22 cellular contexts compared by ENCODE assay signal in genomic region chr4:168077726-168078239, GRCh38. TPM values are rescaled to one million over a fixed set of nuclear protein-coding genes. Genes with fewer than 3 reads are reported as not detected.
"Had no signal": no experiment of that assay in that cellular context is flagged by ENCODE, and none has a peak within 500 bp of the region (broad histone marks: within the 10 kb centered on the region; RNA-seq: fewer than 3 reads in every experiment).

No MANE protein-coding gene starts in this region.

- H3K36me3 ChIP-seq: ascending aorta, cardiac muscle cell had no signal

- H3K4me1 Mint-ChIP-seq: activated B cell treated with CpG ODN at 0.5 μM for 24 hours; activated CD4-positive, alpha-beta T cell treated with anti-CD3 and anti-CD28 coated beads, Interleukin-2, amount 10 ng/mL, durations not matched to agents 24 days and 14 days; activated CD8-positive, alpha-beta memory T cell treated with anti-CD3 and anti-CD28 coated beads, Interleukin-2, amount 10 ng/mL, durations not matched to agents 7 days and 5 days; activated naive CD4-positive, alpha-beta T cell treated with anti-CD3 and anti-CD28 coated beads, Interleukin-2, amount 10 ng/mL, durations not matched to agents 7 days and 5 days; activated naive CD4-positive, alpha-beta T cell treated with anti-CD3 and anti-CD28 coated beads, Interleukin-2, amount 50 U/mL, for 24 hours; activated naive CD8-positive, alpha-beta T cell treated with anti-CD3 and anti-CD28 coated beads, Interleukin-2, amount 10 ng/mL, durations not matched to agents 7 days and 5 days; activated naive CD8-positive, alpha-beta T cell treated with anti-CD3 and anti-CD28 coated beads, Interleukin-2, amount 50 U/mL, for 24 hours; brain; central memory CD8-positive, alpha-beta T cell had no signal

- ATAC-seq: activated CD8-positive, alpha-beta memory T cell treated with anti-CD3 and anti-CD28 coated beads, Interleukin-2, amount 10 ng/mL, durations not matched to agents 7 days and 5 days; activated naive CD8-positive, alpha-beta T cell treated with anti-CD3 and anti-CD28 coated beads, Interleukin-2, amount 50 U/mL, for 24 hours had no signal

- H3K36me3 Mint-ChIP-seq: activated CD4-positive, alpha-beta memory T cell treated with anti-CD3 and anti-CD28 coated beads for 36 hours; activated CD8-positive, alpha-beta memory T cell treated with anti-CD3 and anti-CD28 coated beads, Interleukin-2, amount 10 ng/mL, durations not matched to agents 7 days and 5 days; activated naive CD4-positive, alpha-beta T cell treated with anti-CD3 and anti-CD28 coated beads, Interleukin-2, amount 10 ng/mL, durations not matched to agents 7 days and 5 days; activated naive CD4-positive, alpha-beta T cell treated with anti-CD3 and anti-CD28 coated beads, Interleukin-2, amount 50 U/mL, for 24 hours; activated naive CD8-positive, alpha-beta T cell; activated naive CD8-positive, alpha-beta T cell treated with anti-CD3 and anti-CD28 coated beads, Interleukin-2, amount 10 ng/mL, durations not matched to agents 7 days and 5 days; brain had no signal

- H3K4me1 ChIP-seq: ascending aorta had no signal

- H3K27ac ChIP-seq: ascending aorta, cardiac muscle cell, VCaP had no signal

- H3K27me3 ChIP-seq: ascending aorta, cardiac muscle cell had no signal

- H3K4me3 ChIP-seq: ascending aorta, cardiac muscle cell had no signal

- H3K9me3 ChIP-seq: ascending aorta had no signal

- DNase-seq: activated B cell treated with CpG ODN at 0.5 μM for 24 hours; activated effector memory CD4-positive, alpha-beta T cell treated with Interleukin-2 at 50 U/mL for 16 hours; activated gamma-delta T cell; activated naive CD8-positive, alpha-beta T cell treated with anti-CD3 and anti-CD28 coated beads, Interleukin-2, amount 10 ng/mL, durations not matched to agents 7 days and 5 days; cerebellar nuclear complex had no signal

- H3K9me3 Mint-ChIP-seq: activated B cell treated with CpG ODN at 0.5 μM for 24 hours; activated CD4-positive, alpha-beta memory T cell treated with anti-CD3 and anti-CD28 coated beads for 36 hours; activated CD4-positive, alpha-beta T cell treated with anti-CD3 and anti-CD28 coated beads, Interleukin-2, amount 10 ng/mL, durations not matched to agents 24 days and 14 days; activated CD8-positive, alpha-beta T cell treated with anti-CD3 and anti-CD28 coated beads for 36 hours; activated naive CD4-positive, alpha-beta T cell treated with anti-CD3 and anti-CD28 coated beads, Interleukin-2, amount 10 ng/mL, durations not matched to agents 7 days and 5 days; activated naive CD4-positive, alpha-beta T cell treated with anti-CD3 and anti-CD28 coated beads, Interleukin-2, amount 50 U/mL, for 24 hours; activated naive CD8-positive, alpha-beta T cell treated with anti-CD3 and anti-CD28 coated beads, Interleukin-2, amount 10 ng/mL, durations not matched to agents 7 days and 5 days; activated naive CD8-positive, alpha-beta T cell treated with anti-CD3 and anti-CD28 coated beads, Interleukin-2, amount 50 U/mL, for 24 hours; activated T-cell treated with anti-CD3 and anti-CD28 coated beads, Interleukin-2, amount 50 U/mL, for 24 hours; activated T-helper 2 cell treated with anti-CD3 and anti-CD28 coated beads, Interferon-gamma antibody, Interleukin-2, Interleukin-4, amounts not matched to agents 10 μg/mL and 5 μg/mL and 100 μg/mL, durations not matched to agents 14 hours and 24 hours and 36 hours; brain; central memory CD8-positive, alpha-beta T cell; T-helper 1 cell treated with Interleukin-12 subunit alpha and Interleukin-12 subunit beta and Interleukin-4 antibody, amounts not matched to agents 30 μg/mL and 1 μg/mL, for 36 hours; T-helper 2 cell treated with Interferon-gamma antibody and Interleukin-4, amounts not matched to agents 5 μg/mL and 100 μg/mL, for 36 hours had no signal

- H3K27me3 Mint-ChIP-seq: activated B cell treated with CpG ODN at 0.5 μM for 24 hours; activated CD4-positive, alpha-beta memory T cell treated with anti-CD3 and anti-CD28 coated beads for 36 hours; activated CD4-positive, alpha-beta T cell treated with anti-CD3 and anti-CD28 coated beads, Interleukin-2, amount 10 ng/mL, durations not matched to agents 24 days and 14 days; activated CD8-positive, alpha-beta memory T cell treated with anti-CD3 and anti-CD28 coated beads, Interleukin-2, amount 10 ng/mL, durations not matched to agents 7 days and 5 days; activated CD8-positive, alpha-beta T cell treated with anti-CD3 and anti-CD28 coated beads for 36 hours; activated naive CD4-positive, alpha-beta T cell treated with anti-CD3 and anti-CD28 coated beads, Interleukin-2, amount 10 ng/mL, durations not matched to agents 7 days and 5 days; activated T-cell treated with anti-CD3 and anti-CD28 coated beads, Interleukin-2, amount 50 U/mL, for 24 hours; central memory CD8-positive, alpha-beta T cell had no signal

- H3K27ac Mint-ChIP-seq: activated B cell treated with CpG ODN at 0.5 μM for 24 hours; activated CD4-positive, alpha-beta memory T cell treated with anti-CD3 and anti-CD28 coated beads for 36 hours; activated CD4-positive, alpha-beta T cell treated with anti-CD3 and anti-CD28 coated beads, Interleukin-2, amount 10 ng/mL, durations not matched to agents 24 days and 14 days; activated CD8-positive, alpha-beta memory T cell treated with anti-CD3 and anti-CD28 coated beads, Interleukin-2, amount 10 ng/mL, durations not matched to agents 7 days and 5 days; activated CD8-positive, alpha-beta T cell treated with anti-CD3 and anti-CD28 coated beads for 36 hours; activated naive CD4-positive, alpha-beta T cell treated with anti-CD3 and anti-CD28 coated beads, Interleukin-2, amount 10 ng/mL, durations not matched to agents 7 days and 5 days; activated naive CD4-positive, alpha-beta T cell treated with anti-CD3 and anti-CD28 coated beads, Interleukin-2, amount 50 U/mL, for 24 hours; activated naive CD8-positive, alpha-beta T cell; activated naive CD8-positive, alpha-beta T cell treated with anti-CD3 and anti-CD28 coated beads, Interleukin-2, amount 10 ng/mL, durations not matched to agents 7 days and 5 days; activated naive CD8-positive, alpha-beta T cell treated with anti-CD3 and anti-CD28 coated beads, Interleukin-2, amount 50 U/mL, for 24 hours; activated T-cell treated with anti-CD3 and anti-CD28 coated beads, Interleukin-2, amount 50 U/mL, for 24 hours; activated T-helper 2 cell treated with anti-CD3 and anti-CD28 coated beads, Interferon-gamma antibody, Interleukin-2, Interleukin-4, amounts not matched to agents 10 μg/mL and 5 μg/mL and 100 μg/mL, durations not matched to agents 14 hours and 24 hours and 36 hours; brain; T-helper 1 cell treated with Interleukin-12 subunit alpha and Interleukin-12 subunit beta and Interleukin-4 antibody, amounts not matched to agents 30 μg/mL and 1 μg/mL, for 36 hours; T-helper 2 cell treated with Interferon-gamma antibody and Interleukin-4, amounts not matched to agents 5 μg/mL and 100 μg/mL, for 36 hours had no signal

- H3K4me3 Mint-ChIP-seq: activated B cell treated with CpG ODN at 0.5 μM for 24 hours; activated CD4-positive, alpha-beta memory T cell treated with anti-CD3 and anti-CD28 coated beads for 36 hours; activated CD4-positive, alpha-beta T cell treated with anti-CD3 and anti-CD28 coated beads, Interleukin-2, amount 10 ng/mL, durations not matched to agents 24 days and 14 days; activated CD8-positive, alpha-beta memory T cell treated with anti-CD3 and anti-CD28 coated beads, Interleukin-2, amount 10 ng/mL, durations not matched to agents 7 days and 5 days; activated CD8-positive, alpha-beta T cell treated with anti-CD3 and anti-CD28 coated beads for 36 hours; activated naive CD4-positive, alpha-beta T cell treated with anti-CD3 and anti-CD28 coated beads, Interleukin-2, amount 10 ng/mL, durations not matched to agents 7 days and 5 days; activated naive CD4-positive, alpha-beta T cell treated with anti-CD3 and anti-CD28 coated beads, Interleukin-2, amount 50 U/mL, for 24 hours; activated naive CD8-positive, alpha-beta T cell; activated naive CD8-positive, alpha-beta T cell treated with anti-CD3 and anti-CD28 coated beads, Interleukin-2, amount 10 ng/mL, durations not matched to agents 7 days and 5 days; activated naive CD8-positive, alpha-beta T cell treated with anti-CD3 and anti-CD28 coated beads, Interleukin-2, amount 50 U/mL, for 24 hours; activated T-cell treated with anti-CD3 and anti-CD28 coated beads, Interleukin-2, amount 50 U/mL, for 24 hours; brain; central memory CD8-positive, alpha-beta T cell; T-helper 1 cell treated with Interleukin-12 subunit alpha and Interleukin-12 subunit beta and Interleukin-4 antibody, amounts not matched to agents 30 μg/mL and 1 μg/mL, for 36 hours; T-helper 2 cell treated with Interferon-gamma antibody and Interleukin-4, amounts not matched to agents 5 μg/mL and 100 μg/mL, for 36 hours had no signal

RNA-seq across cellular contexts. Expression of gene ANXA10, which starts 14.6 kb away (rescaled TPM):
- total RNA-seq: activated B cell treated with CpG ODN at 0.5 μM for 24 hours; activated CD4-positive, alpha-beta memory T cell treated with anti-CD3 and anti-CD28 coated beads for 36 hours; activated CD4-positive, alpha-beta T cell treated with anti-CD3 and anti-CD28 coated beads, Interleukin-2, amount 10 ng/mL, durations not matched to agents 24 days and 14 days; activated CD8-positive, alpha-beta memory T cell treated with anti-CD3 and anti-CD28 coated beads, Interleukin-2, amount 10 ng/mL, durations not matched to agents 7 days and 5 days; activated CD8-positive, alpha-beta T cell treated with anti-CD3 and anti-CD28 coated beads for 36 hours; activated naive CD8-positive, alpha-beta T cell treated with anti-CD3 and anti-CD28 coated beads, Interleukin-2, amount 10 ng/mL, durations not matched to agents 7 days and 5 days; activated T-helper 2 cell treated with anti-CD3 and anti-CD28 coated beads, Interferon-gamma antibody, Interleukin-2, Interleukin-4, amounts not matched to agents 10 μg/mL and 5 μg/mL and 100 μg/mL, durations not matched to agents 14 hours and 24 hours and 36 hours; ascending aorta; cardiac muscle cell had no signal
- polyA plus RNA-seq: cardiac muscle cell had no signal
